Comparison of ENCODE assay signal across 4 cellular contexts in the genomic region with DNA sequence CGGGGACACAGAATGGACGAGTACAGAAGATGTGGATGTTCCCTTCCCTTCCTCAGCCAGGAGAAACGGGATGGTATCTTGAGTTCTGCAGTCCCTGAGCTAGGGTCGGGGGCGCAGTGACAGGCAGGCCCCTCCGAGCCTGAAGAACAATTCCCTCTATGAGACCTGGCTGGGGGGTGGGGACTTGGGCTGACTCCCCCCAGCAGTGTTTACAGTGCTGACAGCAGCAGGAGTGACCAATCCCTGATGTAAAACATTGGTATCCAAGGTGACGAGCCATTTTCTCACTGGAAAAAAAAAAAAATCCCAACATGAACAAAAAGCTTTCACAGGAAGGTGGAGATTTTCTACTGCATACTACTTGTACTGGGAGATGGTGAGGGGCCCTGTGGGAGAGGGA. TPM values are rescaled to one million over a fixed set of nuclear protein-coding genes. Genes with fewer than 3 reads are reported as not detected.
"Had no signal": no experiment of that assay in that cellular context is flagged by ENCODE, and none has a peak within 500 bp of the region (broad histone marks: within the 10 kb centered on the region; RNA-seq: fewer than 3 reads in every experiment).

A gene (minus strand): TSS at position 185 of the 400 bp plus-strand sequence. CDS start 288 bp downstream, outside the sequence.

RNA-seq across cellular contexts. Expression of the gene that starts here (rescaled TPM):
- total RNA-seq: HepG2, HFFc6, HT1080 had no signal
- polyA plus RNA-seq: HepG2, IgD-negative memory B cell had no signal
